8 cellular contexts compared by ENCODE assay signal in genomic region chr7:95476904-95477594, GRCh38. TPM values are rescaled to one million over a fixed set of nuclear protein-coding genes. Genes with fewer than 3 reads are reported as not detected.
A peak's percentile ranks its signal among the peaks of the same experiment; 100 is the strongest.
DNase-seq lines count a peak whose midpoint lies in the region; ATAC-seq, FAIRE-seq and TF ChIP-seq lines count a peak whose summit lies in the region.

No MANE protein-coding gene starts in this region.

- H3K79me2 ChIP-seq in endothelial cell of umbilical vein (ENCODE audit: control insufficient read depth, insufficient read depth, low read length), result no peaks in the 10 kb centered on the region

- intact Hi-C loops in activated CD8-positive, alpha-beta T cell treated with anti-CD3 and anti-CD28 coated beads for 36 hours (cut with micrococcal nuclease), result loop anchor here (10.0 kb wide), 1 partner anchor 1022 kb away; no protein-coding TSS in a partner anchor
- intact Hi-C loops in endothelial cell of umbilical vein (cut with micrococcal nuclease), result loop anchor here (1.0 to 5.0 kb wide), 9 partner anchors 80 to 1028 kb away; partner anchors contain the start of genes PON3, PPP1R9A and SGCE

- H3K27me3 Mint-ChIP-seq in activated CD8-positive, alpha-beta T cell treated with anti-CD3 and anti-CD28 coated beads for 36 hours, result peaks cover 6% of the 10 kb centered on the region

- dilution Hi-C loops in endothelial cell of umbilical vein (cut with MboI; ENCODE audit: extremely low pct_ligation_motif_present, low sequenced_read_pairs), result no loop called here

- H3K4me3 Mint-ChIP-seq in activated CD8-positive, alpha-beta T cell treated with anti-CD3 and anti-CD28 coated beads for 36 hours, result no peak overlapping the region

- no peaks in the 10 kb centered on the region for H4K20me1 ChIP-seq in endothelial cell of umbilical vein (replicated peaks; ENCODE audit: control insufficient read depth, extremely low read depth, insufficient read depth, low read length)

- H3K4me1 Mint-ChIP-seq in activated CD8-positive, alpha-beta T cell treated with anti-CD3 and anti-CD28 coated beads for 36 hours (ENCODE audit: low read depth), result no peaks in the 10 kb centered on the region

- no peak overlapping the region for H2AFZ ChIP-seq in endothelial cell of umbilical vein (ENCODE audit: low read depth, low read length)

- peak; percentile 74 for ATAC-seq in GM19351 (IDR thresholded peaks at IDR 0.05; ENCODE audit: unreplicated experiment)
- peak; percentile 42 for ATAC-seq in HG03469 (IDR thresholded peaks at IDR 0.05; ENCODE audit: unreplicated experiment)
- ATAC-seq in activated CD8-positive, alpha-beta T cell treated with anti-CD3 and anti-CD28 coated beads for 36 hours, result peak; percentile 64

- DNase-seq in CD1c-positive myeloid dendritic cell (ENCODE audit: extremely low spot score), result peak; percentile 73
- DNase-seq in NCI-H69 (lab: John Stamatoyannopoulos, UW), result peak; percentile 87
- DNase-seq in activated CD8-positive, alpha-beta T cell treated with anti-CD3 and anti-CD28 coated beads for 36 hours, result peak; percentile 76
- DNase-seq in endothelial cell of umbilical vein (ENCODE audit: low read depth, low spot score), result peak; percentile 68
- DNase-seq in mucosa of gallbladder (ENCODE audit: low spot score), result peak; percentile 69
- peak in 33 of 49 donors; percentile 1 to 69 (median 34) for DNase-seq in substantia nigra (lab: John Stamatoyannopoulos, UW)

- H3K4me3 ChIP-seq in endothelial cell of umbilical vein (replicated peaks in 1 of 3; ENCODE audit: insufficient read depth in 1 of 3, low read depth in 1 of 3, low read length in 3 of 3), result no peak overlapping the region

- H3K36me3 Mint-ChIP-seq in activated CD8-positive, alpha-beta T cell treated with anti-CD3 and anti-CD28 coated beads for 36 hours (ENCODE audit: low read depth), result no peaks in the 10 kb centered on the region

- H3K4me2 ChIP-seq in endothelial cell of umbilical vein (ENCODE audit: insufficient read depth, low read length), result no peak overlapping the region

- CTCF ChIA-PET in activated CD8-positive, alpha-beta T cell treated with anti-CD3 and anti-CD28 coated beads for 36 hours (lab: Charles Lee), result interaction anchor here (0.7 to 4.9 kb wide), 38 partner anchors 9 to 1041 kb away, joined by 3 to 36 read pairs (median 3); partner anchors contain the start of genes ASB4, PON2, PON3 and SGCE
- CTCF ChIA-PET in endothelial cell of umbilical vein (lab: Charles Lee), result interaction anchor here (0.6 to 8.0 kb wide), 66 partner anchors 9 to 1188 kb away, joined by 3 to 131 read pairs (median 4); partner anchors contain the start of genes ASB4, PON2, PON3 and SGCE

- no TSS peak for BruUV-seq in endothelial cell of umbilical vein (replicated peaks; lab: Mats Ljungman, UMichigan)

- H3K27ac ChIP-seq in endothelial cell of umbilical vein (ENCODE audit: insufficient read depth, low read depth, low read length) (no peak overlapping the region), substantia nigra (ENCODE audit: low read depth, low read length, poor library complexity, severe bottlenecking) (no peak overlapping the region)

- peak; percentile 93 for FAIRE-seq in endothelial cell of umbilical vein (lab: Jason Lieb, UNC)

- H3K27ac Mint-ChIP-seq in activated CD8-positive, alpha-beta T cell treated with anti-CD3 and anti-CD28 coated beads for 36 hours, result no peak overlapping the region

- H3K4me1 ChIP-seq in endothelial cell of umbilical vein (ENCODE audit: control insufficient read depth, extremely low read depth, insufficient read depth, low read length), result no peaks in the 10 kb centered on the region

- H3K9me3 ChIP-seq in endothelial cell of umbilical vein (replicated peaks; ENCODE audit: control insufficient read depth, insufficient read depth, low read length), result no peaks in the 10 kb centered on the region

- no peaks in the 10 kb centered on the region for H3K9me1 ChIP-seq in endothelial cell of umbilical vein (replicated peaks; ENCODE audit: control insufficient read depth, extremely low read depth, insufficient read depth, low read length)

- peaks cover 2 to 6% of the 10 kb centered on the region in 2 experiments for H3K27me3 ChIP-seq in endothelial cell of umbilical vein (ENCODE audit: control insufficient read depth in 2 of 2, insufficient read depth in 2 of 2, low read length in 2 of 2)

- POLR2A ChIA-PET in activated CD8-positive, alpha-beta T cell treated with anti-CD3 and anti-CD28 coated beads for 36 hours (lab: Charles Lee), result interaction anchor here (0.6 to 0.9 kb wide), 2 partner anchors 87 to 1010 kb away, joined by 3 to 4 read pairs; no protein-coding TSS in a partner anchor
- POLR2A ChIA-PET in endothelial cell of umbilical vein (lab: Charles Lee), result no interaction called here

- no peaks in the 10 kb centered on the region for H3K9me3 Mint-ChIP-seq in activated CD8-positive, alpha-beta T cell treated with anti-CD3 and anti-CD28 coated beads for 36 hours

- no peak for TF ChIP-seq POLR2A in endothelial cell of umbilical vein (IDR thresholded peaks at IDR 0.05; ENCODE audit: low read depth, low read length)

- peak; percentile 94 for TF ChIP-seq CTCF in activated CD8-positive, alpha-beta T cell treated with anti-CD3 and anti-CD28 coated beads for 36 hours (IDR thresholded peaks at IDR 0.05)
- peak; percentile 59 to 67 for TF ChIP-seq CTCF in endothelial cell of umbilical vein (IDR thresholded peaks at IDR 0.05; ENCODE audit: extremely low read depth in 1 of 2, insufficient read depth in 1 of 2, low read depth in 1 of 2, low read length in 2 of 2)

- no peak overlapping the region for H3K9ac ChIP-seq in endothelial cell of umbilical vein (replicated peaks; ENCODE audit: extremely low read depth, insufficient read depth, low read length)

- no peaks in the 10 kb centered on the region for H3K36me3 ChIP-seq in endothelial cell of umbilical vein (ENCODE audit: control insufficient read depth in 2 of 2, extremely low read depth in 1 of 2, insufficient read depth in 2 of 2, low read length in 2 of 2)

TF ChIP-seq in endothelial cell of umbilical vein, 7 proteins besides CTCF, POLR2A, EP300 and RAD21:
- TF ChIP-seq MAX (IDR thresholded peaks at IDR 0.05; ENCODE audit: insufficient read depth, insufficient read length) (no peak), POLR2AphosphoS5 (IDR thresholded peaks at IDR 0.05; ENCODE audit: insufficient read depth, low read depth, low read length) (no peak), JUN (IDR thresholded peaks at IDR 0.05; ENCODE audit: borderline replicate concordance, insufficient read depth, insufficient read length, low read depth) (no peak), MYC (IDR thresholded peaks at IDR 0.05; ENCODE audit: low read depth, low read length) (no peak), GATA2 (IDR thresholded peaks at IDR 0.05; ENCODE audit: insufficient read depth, insufficient read length, low read depth, low read length) (no peak), EZH2 (IDR thresholded peaks at IDR 0.05; ENCODE audit: borderline replicate concordance, low read depth, low read length, severe bottlenecking) (no peak), FOS (IDR thresholded peaks at IDR 0.05; ENCODE audit: borderline replicate concordance, insufficient read depth, low read length) (no peak)

RNA-seq across cellular contexts. Expression of gene ASB4, which starts 8.7 kb away (rescaled TPM):
- not detected for total RNA-seq in activated CD8-positive, alpha-beta T cell treated with anti-CD3 and anti-CD28 coated beads for 36 hours
- not detected in 2 replicates for total RNA-seq in endothelial cell of umbilical vein
- polyA plus RNA-seq in endothelial cell of umbilical vein, result not detected in 2 replicates
- not detected in 2 replicates for polyA plus RNA-seq in endothelial cell of umbilical vein (2011; cell fraction: cytosol; rRNA removed)
- polyA plus RNA-seq in endothelial cell of umbilical vein (2011; cell fraction: nucleus; rRNA removed), result not detected in 2 replicates
- polyA plus RNA-seq in endothelial cell of umbilical vein (2012), result not detected in 2 replicates
- polyA minus RNA-seq in endothelial cell of umbilical vein, result not detected in 2 replicates
- polyA minus RNA-seq in endothelial cell of umbilical vein (2011; cell fraction: cytosol; rRNA and poly(A)+ RNA removed), result not detected
- not detected in 2 replicates for polyA minus RNA-seq in endothelial cell of umbilical vein (2011; cell fraction: nucleus; rRNA and poly(A)+ RNA removed)
- total RNA-seq in mucosa of gallbladder, result 0.09 TPM

RNA-seq across cellular contexts. Expression of gene PON2, which starts 42.2 kb away (rescaled TPM):
- total RNA-seq in activated CD8-positive, alpha-beta T cell treated with anti-CD3 and anti-CD28 coated beads for 36 hours, result 1 to 10 TPM; 3.5 to 3.7 TPM
- total RNA-seq in endothelial cell of umbilical vein, result 125 and 134 TPM in 2 replicates
- 99.0 and 110 TPM in 2 replicates for polyA plus RNA-seq in endothelial cell of umbilical vein
- polyA plus RNA-seq in endothelial cell of umbilical vein (2011; cell fraction: cytosol; rRNA removed), result 103 and 111 TPM in 2 replicates
- polyA plus RNA-seq in endothelial cell of umbilical vein (2011; cell fraction: nucleus; rRNA removed), result 184 and 235 TPM in 2 replicates
- polyA plus RNA-seq in endothelial cell of umbilical vein (2012), result 127 and 147 TPM in 2 replicates
- polyA minus RNA-seq in endothelial cell of umbilical vein, result 52.3 and 59.6 TPM in 2 replicates
- 50.7 TPM for polyA minus RNA-seq in endothelial cell of umbilical vein (2011; cell fraction: cytosol; rRNA and poly(A)+ RNA removed)
- 80.1 and 107 TPM in 2 replicates for polyA minus RNA-seq in endothelial cell of umbilical vein (2011; cell fraction: nucleus; rRNA and poly(A)+ RNA removed)
- total RNA-seq in mucosa of gallbladder, result 106 TPM

Comparison
In these comparisons a context has a peak if more than half of its experiments do, and no peak if none do; other contexts are left out.
1. DNase-seq: peak in every context shown above with its lines; median percentile 87 in NCI-H69; 76 in activated CD8-positive, alpha-beta T cell treated with anti-CD3 and anti-CD28 coated beads for 36 hours; 73 in CD1c-positive myeloid dendritic cell; 69 in mucosa of gallbladder; 68 in endothelial cell of umbilical vein; 34 in substantia nigra.
2. RNA of gene PON2, which starts 42.2 kb away (total RNA-seq): 125 to 134 TPM in endothelial cell of umbilical vein and 106 TPM in mucosa of gallbladder (single experiment); 3.5 to 3.7 TPM in activated CD8-positive, alpha-beta T cell treated with anti-CD3 and anti-CD28 coated beads for 36 hours; every median in the first group is over 10 times any median in the second.
3. Peak in every context shown above with its lines, with median percentiles within 50 percentile points of each other: ATAC-seq.